Comparison of ENCODE assay signal across 10 cellular contexts in genomic region chrX:153984351-153985178, GRCh38. TPM values are rescaled to one million over a fixed set of nuclear protein-coding genes. Genes with fewer than 3 reads are reported as not detected.
DNase-seq lines count a peak whose midpoint lies in the region; ATAC-seq and TF ChIP-seq lines count a peak whose summit lies in the region.
"Had no signal": no experiment of that assay in that cellular context is flagged by ENCODE, and none has a peak within 500 bp of the region (broad histone marks: within the 10 kb centered on the region; RNA-seq: fewer than 3 reads in every experiment).

No MANE protein-coding gene starts in this region.

- DNase-seq in GM13977 (ENCODE audit: low spot score) (peak; percentile 76), MV-4-11 (lab: John Stamatoyannopoulos, UW) (peak; percentile 70), body of pancreas (peak in 3 of 4 donors; percentile 39 to 53 (median 50)), head of caudate nucleus (no peak), NCI-H1694 treated with DMSO at 0.1 percent for 48 hours (lab: John Stamatoyannopoulos, UW) (no peak), NCI-H1092 treated with DMSO at 0.1 percent for 48 hours (lab: John Stamatoyannopoulos, UW) (no peak)
- DNase-seq: NCI-H748 treated with DMSO at 0.1 percent for 48 hours, nucleus accumbens had no signal

- ATAC-seq in body of pancreas (no peak), HG03439 (IDR thresholded peaks at IDR 0.05; ENCODE audit: unreplicated experiment) (no peak)

- in situ Hi-C loops in GM13977 (cut with MboI; ENCODE audit: low pct_unique_long_range_greater_than_20kb, low sequenced_read_pairs, unreplicated experiment), result no loop called here

- H3K9ac ChIP-seq in skeletal muscle satellite cell (ENCODE audit: low read depth, low read length), result peak overlapping the region; percentile 69

- WGBS in body of pancreas, 2 donors, result 51 to 89% methylated on average over 4 to 16 of the region's 20 CpGs

- TF ChIP-seq CTCF in GM13977 (IDR thresholded peaks at IDR 0.05; ENCODE audit: extremely low read depth, insufficient read depth, missing control alignments) (no peak), body of pancreas (IDR thresholded peaks at IDR 0.05) (no peak)

- peaks cover 35% of the 10 kb centered on the region for H3K4me1 ChIP-seq in body of pancreas
- H3K4me1 ChIP-seq in skeletal muscle satellite cell (ENCODE audit: control insufficient read depth, insufficient read depth, low read length), result peaks cover 12% of the 10 kb centered on the region

- H3K4me3 ChIP-seq in body of pancreas, result no peak overlapping the region
- H3K4me3 ChIP-seq in skeletal muscle satellite cell (ENCODE audit: low read length), result no peak overlapping the region

- no peak overlapping the region for H3K4me2 ChIP-seq in skeletal muscle satellite cell (ENCODE audit: low read length)

- peak overlapping the region; percentile 46 to 83 (median 72) for H3K27ac ChIP-seq in body of pancreas

- H3K27me3 ChIP-seq in body of pancreas (no peaks in the 10 kb centered on the region), skeletal muscle satellite cell (ENCODE audit: control insufficient read depth, insufficient read depth, low read length) (no peaks in the 10 kb centered on the region)

- H3K36me3 ChIP-seq in body of pancreas (replicated peaks in 1 of 2; ENCODE audit: insufficient read depth in 1 of 2, low read depth in 2 of 2) (no peaks in the 10 kb centered on the region), skeletal muscle satellite cell (ENCODE audit: insufficient read depth, low read length) (peaks cover 3% of the 10 kb centered on the region)

- H3K9me3 ChIP-seq in body of pancreas (no peaks in the 10 kb centered on the region), skeletal muscle satellite cell (replicated peaks; ENCODE audit: low read length) (no peaks in the 10 kb centered on the region)

- intact Hi-C loops in body of pancreas (cut with DNase I) (no loop called here), head of caudate nucleus (cut with DNase I) (no loop called here)

- TF ChIP-seq POLR2A in body of pancreas (IDR thresholded peaks at IDR 0.05), result no peak

RNA-seq across cellular contexts. Expression of gene TMEM187, which starts 12.0 kb away (rescaled TPM):
- 10 to 100 TPM in 1 of 2 donors, 1 to 10 TPM in 1; 8.8 to 10.9 TPM for total RNA-seq in body of pancreas
- total RNA-seq in skeletal muscle satellite cell (2012; rRNA removed), result 6.8 and 7.6 TPM in 2 replicates

RNA-seq across cellular contexts. Expression of gene HCFC1, which starts 12.9 kb away (rescaled TPM):
- 10 to 100 TPM; 16.6 to 62.6 TPM for total RNA-seq in body of pancreas
- 22.6 and 24.5 TPM in 2 replicates for total RNA-seq in skeletal muscle satellite cell (2012; rRNA removed)

RNA-seq across cellular contexts. Expression of gene IRAK1, which starts 35.1 kb away (rescaled TPM):
- 100 to 1,000 TPM in 1 of 2 donors, 10 to 100 TPM in 1; 51.6 to 105 TPM for total RNA-seq in body of pancreas
- total RNA-seq in skeletal muscle satellite cell (2012; rRNA removed), result 60.3 and 68.2 TPM in 2 replicates

RNA-seq across cellular contexts. Expression of gene RENBP, which starts 40.1 kb away (rescaled TPM):
- total RNA-seq in body of pancreas, result 1 to 10 TPM in 1 of 2 donors, under 1 TPM in 1; 0.66 to 6.0 TPM
- total RNA-seq in skeletal muscle satellite cell (2012; rRNA removed), result 2.4 and 11.2 TPM in 2 replicates

RNA-seq across cellular contexts. Expression of gene NAA10, which starts 49.7 kb away (rescaled TPM):
- total RNA-seq in body of pancreas, result 10 to 100 TPM; 30.3 to 74.7 TPM
- 102 and 164 TPM in 2 replicates for total RNA-seq in skeletal muscle satellite cell (2012; rRNA removed)

Comparison
In these comparisons a context has a peak if more than half of its experiments do, and no peak if none do; other contexts are left out.
1. DNase-seq: peak in GM13977 (single experiment), MV-4-11 (single experiment) and body of pancreas (3 of 4); none in head of caudate nucleus (0 of 42), NCI-H1694 treated with DMSO at 0.1 percent for 48 hours (single experiment) and NCI-H1092 treated with DMSO at 0.1 percent for 48 hours (single experiment).